ENCODE assay signal across 8 cellular contexts in the genomic region with DNA sequence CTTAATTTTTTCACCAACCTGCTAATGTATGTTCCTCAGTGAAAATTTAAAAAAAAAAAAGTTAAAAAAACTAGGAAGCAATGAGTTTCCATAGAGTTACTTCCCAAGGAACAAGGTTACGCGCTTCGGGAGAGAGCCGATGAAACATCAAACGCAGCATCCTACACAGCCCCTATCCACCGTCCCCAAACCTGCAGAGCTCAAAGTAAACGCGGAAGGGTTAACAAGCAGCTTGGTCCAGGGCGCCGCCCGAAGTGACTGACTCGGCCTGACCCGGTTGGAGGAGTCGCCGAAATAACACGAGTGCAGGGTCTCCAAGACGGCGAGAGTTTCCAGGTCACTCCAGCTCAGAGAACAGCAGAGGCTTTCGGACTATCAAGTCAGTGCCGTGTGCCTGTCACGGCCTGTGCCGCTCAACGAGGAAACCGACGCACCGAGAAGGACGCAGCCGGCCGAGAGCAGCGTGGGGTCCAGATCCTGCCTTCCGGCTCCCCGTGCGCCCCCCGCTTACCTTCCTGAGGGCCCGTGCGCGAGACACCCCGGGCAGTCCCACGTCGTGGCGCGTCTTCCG. TPM values are rescaled to one million over a fixed set of nuclear protein-coding genes. Genes with fewer than 3 reads are reported as not detected.
DNase-seq lines count a peak whose midpoint lies in the region; ATAC-seq and TF ChIP-seq lines count a peak whose summit lies in the region.

No MANE protein-coding gene starts in this region.

- H3K27ac ChIP-seq in osteoblast (ENCODE audit: low read depth, low read length) = peak overlapping the region; percentile 89

- H3K36me3 ChIP-seq in osteoblast (ENCODE audit: insufficient read depth, low read length) = peaks cover 2% of the 10 kb centered on the region

- H3K9me3 ChIP-seq in osteoblast (ENCODE audit: low read depth, low read length) = no peaks in the 10 kb centered on the region

- peak; percentile 36 for ATAC-seq in GM21723 (IDR thresholded peaks at IDR 0.05; ENCODE audit: unreplicated experiment)
- peak; percentile 24 for ATAC-seq in activated CD8-positive, alpha-beta T cell treated with anti-CD3 and anti-CD28 coated beads for 36 hours

- peak overlapping the region; percentile 83 for H3K4me3 Mint-ChIP-seq in activated CD8-positive, alpha-beta T cell treated with anti-CD3 and anti-CD28 coated beads for 36 hours

- no peak for TF ChIP-seq CTCF in activated CD8-positive, alpha-beta T cell treated with anti-CD3 and anti-CD28 coated beads for 36 hours (IDR thresholded peaks at IDR 0.05)
- TF ChIP-seq CTCF in osteoblast (IDR thresholded peaks at IDR 0.05; ENCODE audit: extremely low read depth, low read depth, low read length) = no peak

- peaks cover 37% of the 10 kb centered on the region for H3K4me1 ChIP-seq in osteoblast (ENCODE audit: insufficient read depth, low read length)

- CTCF ChIA-PET in activated CD8-positive, alpha-beta T cell treated with anti-CD3 and anti-CD28 coated beads for 36 hours (lab: Charles Lee) = interaction anchor here (0.6 to 1.9 kb wide), 7 partner anchors 13 to 206 kb away, joined by 3 to 18 read pairs (median 3); partner anchors contain the start of gene TNIP2

- peak overlapping the region; percentile 95 for H3K4me2 ChIP-seq in osteoblast (ENCODE audit: insufficient read depth, low read length)

- peaks cover 66% of the 10 kb centered on the region for H3K79me2 ChIP-seq in osteoblast (ENCODE audit: insufficient read depth, low read length)

- H3K4me1 Mint-ChIP-seq in activated CD8-positive, alpha-beta T cell treated with anti-CD3 and anti-CD28 coated beads for 36 hours (ENCODE audit: low read depth) = peaks cover 39% of the 10 kb centered on the region

- H3K9me3 Mint-ChIP-seq in activated CD8-positive, alpha-beta T cell treated with anti-CD3 and anti-CD28 coated beads for 36 hours = no peaks in the 10 kb centered on the region

- peaks cover 28% of the 10 kb centered on the region for H3K36me3 Mint-ChIP-seq in activated CD8-positive, alpha-beta T cell treated with anti-CD3 and anti-CD28 coated beads for 36 hours (ENCODE audit: low read depth)

- H3K27ac Mint-ChIP-seq in activated CD8-positive, alpha-beta T cell treated with anti-CD3 and anti-CD28 coated beads for 36 hours = peak overlapping the region; percentile 94

- peak overlapping the region; percentile 96 for H3K4me3 ChIP-seq in osteoblast (ENCODE audit: insufficient read depth, low read length)

- H4K20me1 ChIP-seq in osteoblast (ENCODE audit: insufficient read depth, low read length) = peaks cover 29% of the 10 kb centered on the region

- H2AFZ ChIP-seq in osteoblast (ENCODE audit: low read length) = peak overlapping the region; percentile 89

- no peaks in the 10 kb centered on the region for H3K27me3 ChIP-seq in osteoblast (ENCODE audit: insufficient read depth, low read length)

- POLR2A ChIA-PET in activated CD8-positive, alpha-beta T cell treated with anti-CD3 and anti-CD28 coated beads for 36 hours (lab: Charles Lee) = interaction anchor here (0.6 to 2.2 kb wide), 13 partner anchors 8 to 494 kb away, joined by 3 to 30 read pairs (median 5); partner anchors contain the start of genes HTT and RNF4

- intact Hi-C loops in activated CD8-positive, alpha-beta T cell treated with anti-CD3 and anti-CD28 coated beads for 36 hours (cut with micrococcal nuclease) = loop anchor here (2.0 kb wide), 1 partner anchor 26 kb away; no protein-coding TSS in a partner anchor

- DNase-seq in NCI-H82 (lab: John Stamatoyannopoulos, UW) = peak; percentile 56
- DNase-seq in NCI-H82 treated with DMSO at 0.1 percent for 48 hours (lab: John Stamatoyannopoulos, UW; ENCODE audit: unreplicated experiment) = no peak
- peak; percentile 54 to 60 for DNase-seq in Kasumi-1 (lab: John Stamatoyannopoulos, UW)
- no peak for DNase-seq in activated CD8-positive, alpha-beta T cell treated with anti-CD3 and anti-CD28 coated beads for 36 hours
- peak; percentile 54 for DNase-seq in glomerular visceral epithelial cell (ENCODE audit: extremely low spot score)
- no peak for DNase-seq in osteoblast (ENCODE audit: insufficient read length, low spot score, missing footprints)
- DNase-seq in effector CD4-positive, alpha-beta T cell = no peak

- H3K27me3 Mint-ChIP-seq in activated CD8-positive, alpha-beta T cell treated with anti-CD3 and anti-CD28 coated beads for 36 hours = no peaks in the 10 kb centered on the region

RNA-seq across cellular contexts. Expression of gene NOP14, which starts 0.5 kb away (rescaled TPM):
- total RNA-seq in activated CD8-positive, alpha-beta T cell treated with anti-CD3 and anti-CD28 coated beads for 36 hours = 10 to 100 TPM; 76.8 to 77.3 TPM
- total RNA-seq in osteoblast = 24.2 and 30.0 TPM in 2 replicates

RNA-seq across cellular contexts. Expression of gene GRK4, which starts 0.7 kb away (rescaled TPM):
- 1 to 10 TPM; 2.8 to 3.0 TPM for total RNA-seq in activated CD8-positive, alpha-beta T cell treated with anti-CD3 and anti-CD28 coated beads for 36 hours
- total RNA-seq in osteoblast = 7.4 and 7.6 TPM in 2 replicates

Comparison
In these comparisons a context has a peak if more than half of its experiments do, and no peak if none do; other contexts are left out.
1. DNase-seq: peak in NCI-H82 (single experiment), Kasumi-1 (2 of 2) and glomerular visceral epithelial cell (single experiment); none in NCI-H82 treated with DMSO at 0.1 percent for 48 hours (single experiment), activated CD8-positive, alpha-beta T cell treated with anti-CD3 and anti-CD28 coated beads for 36 hours (single experiment), osteoblast (single experiment) and effector CD4-positive, alpha-beta T cell (single experiment).